12 cellular contexts compared by ENCODE assay signal in genomic region chr18:44651453-44651852, GRCh38. TPM values are rescaled to one million over a fixed set of nuclear protein-coding genes. Genes with fewer than 3 reads are reported as not detected.
DNase-seq lines count a peak whose midpoint lies in the region; ATAC-seq and TF ChIP-seq lines count a peak whose summit lies in the region.
"Had no signal": no experiment of that assay in that cellular context is flagged by ENCODE, and none has a peak within 500 bp of the region (broad histone marks: within the 10 kb centered on the region; RNA-seq: fewer than 3 reads in every experiment).

No MANE protein-coding gene starts in this region.

- DNase-seq in COLO829 (ENCODE audit: low spot score) (peak; percentile 35), PC-3 (peak; percentile 62), fibroblast of mammary gland (ENCODE audit: low read depth) (peak; percentile 72), omental fat pad (ENCODE audit: low spot score) (no peak), H7 (no peak), SJCRH30 (no peak), activated gamma-delta T cell treated with Interleukin-2 at 50 U/mL for 16 hours (no peak), endothelial cell (ENCODE audit: low spot score) (no peak)
- DNase-seq: NCI-H2171 treated with DMSO at 0.1 percent for 48 hours, posterior cingulate gyrus had no signal

- TF ChIP-seq CTCF in PC-3 (conservative IDR thresholded peaks at IDR 0.05; ENCODE audit: low read depth, low read length): no peak
- TF ChIP-seq CTCF in fibroblast of mammary gland (conservative IDR thresholded peaks at IDR 0.05; ENCODE audit: control insufficient read depth, insufficient read depth, low read depth, low read length): no peak
- TF ChIP-seq CTCF in omental fat pad (IDR thresholded peaks at IDR 0.05): no peak
- no peak for TF ChIP-seq CTCF in endothelial cell (IDR thresholded peaks at IDR 0.05; ENCODE audit: unreplicated experiment)

- no peak overlapping the region for H3K9ac ChIP-seq in PC-3 (ENCODE audit: low read length)

- H3K9me3 Mint-ChIP-seq in endothelial cell (ENCODE audit: unreplicated experiment): no peaks in the 10 kb centered on the region
- H3K9me3 Mint-ChIP-seq: central memory CD8-positive, alpha-beta T cell had no signal

- H3K36me3 Mint-ChIP-seq in endothelial cell (ENCODE audit: low read depth, unreplicated experiment): no peaks in the 10 kb centered on the region

- H3F3A ChIP-seq in PC-3 (ENCODE audit: low read length, unreplicated experiment): no peaks in the 10 kb centered on the region

- H3K4me1 Mint-ChIP-seq in endothelial cell (ENCODE audit: unreplicated experiment): peaks cover 3% of the 10 kb centered on the region
- H3K4me1 Mint-ChIP-seq: central memory CD8-positive, alpha-beta T cell had no signal

- CTCF ChIA-PET in PC-3 (lab: Charles Lee): no interaction called here

- no peaks in the 10 kb centered on the region for H3K27me3 ChIP-seq in PC-3 (ENCODE audit: low read length)
- no peaks in the 10 kb centered on the region for H3K27me3 ChIP-seq in H7 (ENCODE audit: control insufficient read depth, insufficient read depth, low read length)
- no peaks in the 10 kb centered on the region for H3K27me3 ChIP-seq in SJCRH30

- H3K27ac ChIP-seq in PC-3 (ENCODE audit: low read length) (no peak overlapping the region), SJCRH30 (no peak overlapping the region)
- H3K27ac ChIP-seq: HL-60 had no signal

- H3K9me2 ChIP-seq in PC-3 (replicated peaks; ENCODE audit: low read length): no peaks in the 10 kb centered on the region

- H2AFZ ChIP-seq in PC-3 (ENCODE audit: low read length): no peak overlapping the region

- H3K27me3 Mint-ChIP-seq in endothelial cell (ENCODE audit: unreplicated experiment): peaks cover 4% of the 10 kb centered on the region

- POLR2A ChIA-PET in PC-3 (lab: Charles Lee; ENCODE audit: unreplicated experiment): no interaction called here

- no peaks in the 10 kb centered on the region for H4K20me1 ChIP-seq in PC-3 (ENCODE audit: low read length)

- ATAC-seq in PC-3: peak; percentile 80
- ATAC-seq in omental fat pad (ENCODE audit: low FRiP score): peak; percentile 75

- no TSS peak for BruUV-seq in PC-3 (replicated peaks; lab: Mats Ljungman, UMichigan)

- intact Hi-C loops in PC-3 (cut with micrococcal nuclease): loop anchor here (5.0 kb wide), 1 partner anchor 49 kb away; no protein-coding TSS in a partner anchor

- H3K79me2 ChIP-seq in PC-3 (ENCODE audit: low read length): no peaks in the 10 kb centered on the region

- H3K27ac Mint-ChIP-seq in endothelial cell (ENCODE audit: unreplicated experiment): no peak overlapping the region

- peak overlapping the region; percentile 31; the same call in 1 of the 2 replicates for H3K4me2 ChIP-seq in PC-3 (ENCODE audit: low read length)

- H3K36me3 ChIP-seq in PC-3 (ENCODE audit: low read depth, low read length): no peaks in the 10 kb centered on the region
- H3K36me3 ChIP-seq in H7 (replicated peaks; ENCODE audit: control insufficient read depth, insufficient read depth, low read length): no peaks in the 10 kb centered on the region
- H3K36me3 ChIP-seq in SJCRH30: no peaks in the 10 kb centered on the region

- H3K9me3 ChIP-seq in PC-3 (ENCODE audit: low read length): no peaks in the 10 kb centered on the region
- H3K9me3 ChIP-seq in SJCRH30 (replicated peaks): no peaks in the 10 kb centered on the region

- H3K4me1 ChIP-seq in PC-3 (ENCODE audit: insufficient read depth, low read length) (peaks cover 29% of the 10 kb centered on the region), SJCRH30 (peaks cover 14% of the 10 kb centered on the region; the same call in 1 of the 2 replicates)

- no peak overlapping the region for H3K4me3 ChIP-seq in PC-3 (ENCODE audit: low read length)
- no peak overlapping the region for H3K4me3 ChIP-seq in fibroblast of mammary gland (ENCODE audit: control insufficient read depth, low read depth, low read length)
- H3K4me3 ChIP-seq in H7 (ENCODE audit: insufficient read depth, low read depth, low read length): no peak overlapping the region
- no peak overlapping the region for H3K4me3 ChIP-seq in SJCRH30

- no peak overlapping the region for H3K4me3 Mint-ChIP-seq in endothelial cell (ENCODE audit: unreplicated experiment)
- H3K4me3 Mint-ChIP-seq: central memory CD8-positive, alpha-beta T cell had no signal

RNA-seq across cellular contexts. Expression of gene SETBP1, which starts 29.2 kb away (rescaled TPM):
- 2.3 and 3.5 TPM in 2 replicates for total RNA-seq in PC-3 (2014; rRNA removed)
- total RNA-seq in omental fat pad: 10 to 100 TPM; 14.5 to 34.2 (median 19.3) TPM
- total RNA-seq in H7 (2014; rRNA removed; shearing (Covaris generic)): 1.8 and 3.3 TPM in 2 replicates
- 10.5 and 11.9 TPM in 2 replicates for total RNA-seq in SJCRH30 (2014; rRNA removed; shearing (Covaris generic))
- 131 TPM for total RNA-seq in endothelial cell (ENCODE audit: unreplicated experiment)

Comparison
In these comparisons a context has a peak if more than half of its experiments do, and no peak if none do; other contexts are left out.
1. DNase-seq: peak in COLO829 (single experiment), PC-3 (single experiment) and fibroblast of mammary gland (single experiment); none in omental fat pad (single experiment), H7 (single experiment), SJCRH30 (0 of 2), activated gamma-delta T cell treated with Interleukin-2 at 50 U/mL for 16 hours (single experiment) and endothelial cell (single experiment).